8 cellular contexts compared by ENCODE assay signal in genomic region chr6:29976588-29977424, GRCh38. TPM values are rescaled to one million over a fixed set of nuclear protein-coding genes. Genes with fewer than 3 reads are reported as not detected.
DNase-seq lines count a peak whose midpoint lies in the region; ATAC-seq, FAIRE-seq and TF ChIP-seq lines count a peak whose summit lies in the region.

No MANE protein-coding gene starts in this region.

- H3K27me3 Mint-ChIP-seq in natural killer cell treated with Interleukin-12 subunit alpha and Interleukin-12 subunit beta and Interleukin-15 and Interleukin-18, amount 100 ng/mL, for 72 hours, result peaks cover 34 to 55% of the 10 kb centered on the region in 2 donors

- H3K4me1 ChIP-seq in RWPE2 (ENCODE audit: insufficient read depth, poor library complexity, severe bottlenecking), result no peaks in the 10 kb centered on the region

- H3K36me3 ChIP-seq in RWPE2 (ENCODE audit: low read depth), result no peaks in the 10 kb centered on the region

- H3K27me3 ChIP-seq in RWPE2 (ENCODE audit: insufficient read depth, poor library complexity, severe bottlenecking), result peaks cover 6% of the 10 kb centered on the region

- peak overlapping the region; percentile 9 to 68 for H3K27ac Mint-ChIP-seq in natural killer cell treated with Interleukin-12 subunit alpha and Interleukin-12 subunit beta and Interleukin-15 and Interleukin-18, amount 100 ng/mL, for 72 hours

- H3K36me3 Mint-ChIP-seq in natural killer cell treated with Interleukin-12 subunit alpha and Interleukin-12 subunit beta and Interleukin-15 and Interleukin-18, amount 100 ng/mL, for 72 hours, result no peaks in the 10 kb centered on the region

- peak; percentile 87 for FAIRE-seq in GM18507 (lab: Jason Lieb, UNC)

- no peak overlapping the region for H3K27ac ChIP-seq in RWPE2 (ENCODE audit: poor library complexity, severe bottlenecking)

- no peaks in the 10 kb centered on the region for H3K9me3 ChIP-seq in RWPE2 (ENCODE audit: severe bottlenecking)

- TF ChIP-seq CTCF in RWPE2 (IDR thresholded peaks at IDR 0.05; ENCODE audit: poor library complexity, severe bottlenecking) (peak; percentile 54), foreskin fibroblast (IDR thresholded peaks at IDR 0.05; ENCODE audit: low read depth, low read length) (peak; percentile 39)

- ATAC-seq in RWPE2 (ENCODE audit: low read depth), result peak; percentile 90
- ATAC-seq in natural killer cell treated with Interleukin-12 subunit alpha and Interleukin-12 subunit beta and Interleukin-15 and Interleukin-18, amount 100 ng/mL, for 72 hours, result peak; percentile 86

- DNase-seq in A172 (ENCODE audit: low spot score) (peak; percentile 52), GM18507 (ENCODE audit: extremely low spot score, insufficient read length, low read depth) (peak; percentile 20), HuH-7 (ENCODE audit: low spot score) (peak; percentile 60), RWPE2 (ENCODE audit: low spot score) (no peak), foreskin fibroblast (peak; percentile 68 to 88), superior temporal gyrus (ENCODE audit: extremely low spot score) (peak; percentile 46)
- peak; percentile 58 for DNase-seq in activated naive CD4-positive, alpha-beta T cell treated with Interleukin-2 at 50 U/mL for 16 hours
- peak; percentile 70 for DNase-seq in natural killer cell treated with Interleukin-12 subunit alpha and Interleukin-12 subunit beta and Interleukin-15 and Interleukin-18, amount 100 ng/mL, for 72 hours (ENCODE audit: low spot score)

- H3K4me3 Mint-ChIP-seq in natural killer cell treated with Interleukin-12 subunit alpha and Interleukin-12 subunit beta and Interleukin-15 and Interleukin-18, amount 100 ng/mL, for 72 hours, result peak overlapping the region; percentile 87

- H3K9me3 Mint-ChIP-seq in natural killer cell treated with Interleukin-12 subunit alpha and Interleukin-12 subunit beta and Interleukin-15 and Interleukin-18, amount 100 ng/mL, for 72 hours, result no peaks in the 10 kb centered on the region

- H3K4me1 Mint-ChIP-seq in natural killer cell treated with Interleukin-12 subunit alpha and Interleukin-12 subunit beta and Interleukin-15 and Interleukin-18, amount 100 ng/mL, for 72 hours (ENCODE audit: low read depth in 2 of 2), result peaks cover 47 to 48% of the 10 kb centered on the region in 2 donors

- H3K4me3 ChIP-seq in RWPE2 (ENCODE audit: severe bottlenecking), result peak overlapping the region; percentile 37
- peak overlapping the region; percentile 54 to 64 for H3K4me3 ChIP-seq in foreskin fibroblast (ENCODE audit: low read depth in 1 of 2, low read length in 2 of 2)

RNA-seq across cellular contexts. Expression of gene HLA-A, which starts 34.5 kb away (rescaled TPM):
- total RNA-seq in A172 (2014; rRNA removed; shearing (Covaris generic)), result 244 and 284 TPM in 2 replicates
- 1,000 to 10,000 TPM; 1,618 to 3,352 TPM for total RNA-seq in natural killer cell treated with Interleukin-12 subunit alpha and Interleukin-12 subunit beta and Interleukin-15 and Interleukin-18, amount 100 ng/mL, for 72 hours
